Comparison of ENCODE assay signal across 15 cellular contexts in genomic region chr5:74402553-74402952, GRCh38.
DNase-seq lines count a peak whose midpoint lies in the region; ATAC-seq and TF ChIP-seq lines count a peak whose summit lies in the region.
"Had no signal": no experiment of that assay in that cellular context is flagged by ENCODE, and none has a peak within 500 bp of the region (broad histone marks: within the 10 kb centered on the region; RNA-seq: fewer than 3 reads in every experiment).

No MANE protein-coding gene starts in this region.

- 0 out of 2 replicates have a peak, but pooled peaks cover 3% of the 10 kb centered on the region for H3K36me3 Mint-ChIP-seq in WTC11
- H3K36me3 Mint-ChIP-seq: activated naive CD4-positive, alpha-beta T cell treated with anti-CD3 and anti-CD28 coated beads, Interleukin-2, amount 50 U/mL, for 24 hours had no signal

- peaks cover 31% of the 10 kb centered on the region for H3K4me1 ChIP-seq in testis
- H3K4me1 ChIP-seq: tibial artery had no signal

- peak overlapping the region; percentile 23 to 60 for H3K27ac ChIP-seq in testis
- H3K27ac ChIP-seq: tibial artery had no signal

- H3K4me3 Mint-ChIP-seq in WTC11 = no peak overlapping the region
- H3K4me3 Mint-ChIP-seq: activated naive CD4-positive, alpha-beta T cell treated with anti-CD3 and anti-CD28 coated beads, Interleukin-2, amount 50 U/mL, for 24 hours had no signal

- peaks cover 9% of the 10 kb centered on the region for H3K9me3 Mint-ChIP-seq in WTC11
- H3K9me3 Mint-ChIP-seq: activated naive CD4-positive, alpha-beta T cell treated with anti-CD3 and anti-CD28 coated beads, Interleukin-2, amount 50 U/mL, for 24 hours had no signal

- DNase-seq in NCI-H2029 (lab: John Stamatoyannopoulos, UW) = peak; percentile 49
- no peak for DNase-seq in NCI-H2029 treated with DMSO at 0.1 percent for 48 hours (lab: John Stamatoyannopoulos, UW)
- DNase-seq in SHP77 treated with DMSO at 0.1 percent for 48 hours (lab: John Stamatoyannopoulos, UW) = peak; percentile 75
- DNase-seq in myocyte (ENCODE audit: low read depth) = peak; percentile 56
- peak; percentile 83 for DNase-seq in testis
- DNase-seq in WTC11 (ENCODE audit: low spot score) = no peak
- DNase-seq in HUDEP-2 (lab: John Stamatoyannopoulos, UW; ENCODE audit: unreplicated experiment in 76 of 76) = no peak
- DNase-seq: 8988T; activated CD4-positive, alpha-beta T cell treated with anti-CD3 and anti-CD28 coated beads, Interleukin-2, amount 50 U/mL, for 1 hour; H7; left cardiac atrium; NCI-H2171; tibial artery had no signal

- no peaks in the 10 kb centered on the region for H3K27me3 ChIP-seq in testis
- H3K27me3 ChIP-seq: tibial artery had no signal

- TF ChIP-seq POLR2A in testis (IDR thresholded peaks at IDR 0.05) = no peak

- H3K36me3 ChIP-seq in testis (ENCODE audit: low read depth, missing control alignments) = no peaks in the 10 kb centered on the region
- H3K36me3 ChIP-seq: tibial artery had no signal

- 62 to 70% methylated on average over 4 of the region's 4 CpGs for WGBS in testis, 2 donors

- no peak overlapping the region for H3K4me3 ChIP-seq in testis
- H3K4me3 ChIP-seq: tibial artery had no signal

- CTCF ChIA-PET in WTC11 (lab: Charles Lee) = no interaction called here

- H3K27ac Mint-ChIP-seq in WTC11 = no peak overlapping the region
- H3K27ac Mint-ChIP-seq: activated naive CD4-positive, alpha-beta T cell treated with anti-CD3 and anti-CD28 coated beads, Interleukin-2, amount 50 U/mL, for 24 hours had no signal

- H3K4me1 Mint-ChIP-seq in WTC11 = no peaks in the 10 kb centered on the region

- H3K9me3 ChIP-seq in testis = no peaks in the 10 kb centered on the region
- H3K9me3 ChIP-seq: tibial artery had no signal

- intact Hi-C loops in testis (cut with DNase I; ENCODE audit: low total_unique reads) = no loop called here

- ATAC-seq in WTC11 = no peak
- ATAC-seq in HG03457 (IDR thresholded peaks at IDR 0.05; ENCODE audit: unreplicated experiment) = no peak

- peaks cover 8% of the 10 kb centered on the region for H3K27me3 Mint-ChIP-seq in WTC11 (ENCODE audit: low read depth)
- H3K27me3 Mint-ChIP-seq: activated naive CD4-positive, alpha-beta T cell treated with anti-CD3 and anti-CD28 coated beads, Interleukin-2, amount 50 U/mL, for 24 hours had no signal

- POLR2A ChIA-PET in WTC11 (lab: Charles Lee) = no interaction called here

- TF ChIP-seq CTCF in testis (IDR thresholded peaks at IDR 0.05) (no peak), WTC11 (IDR thresholded peaks at IDR 0.05) (no peak)

TF ChIP-seq in WTC11, 78 proteins besides CTCF, POLR2A, EP300 and RAD21:
- TF ChIP-seq, protein P1, sequence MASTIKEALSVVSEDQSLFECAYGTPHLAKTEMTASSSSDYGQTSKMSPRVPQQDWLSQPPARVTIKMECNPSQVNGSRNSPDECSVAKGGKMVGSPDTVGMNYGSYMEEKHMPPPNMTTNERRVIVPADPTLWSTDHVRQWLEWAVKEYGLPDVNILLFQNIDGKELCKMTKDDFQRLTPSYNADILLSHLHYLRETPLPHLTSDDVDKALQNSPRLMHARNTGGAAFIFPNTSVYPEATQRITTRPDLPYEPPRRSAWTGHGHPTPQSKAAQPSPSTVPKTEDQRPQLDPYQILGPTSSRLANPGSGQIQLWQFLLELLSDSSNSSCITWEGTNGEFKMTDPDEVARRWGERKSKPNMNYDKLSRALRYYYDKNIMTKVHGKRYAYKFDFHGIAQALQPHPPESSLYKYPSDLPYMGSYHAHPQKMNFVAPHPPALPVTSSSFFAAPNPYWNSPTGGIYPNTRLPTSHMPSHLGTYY (CRISPR knock-in tag; IDR thresholded peaks at IDR 0.05) = no peak

Comparison
In these comparisons a context has a peak if more than half of its experiments do, and no peak if none do; other contexts are left out.
1. DNase-seq: peak in NCI-H2029 (single experiment), SHP77 treated with DMSO at 0.1 percent for 48 hours (single experiment), myocyte (single experiment) and testis (single experiment); none in NCI-H2029 treated with DMSO at 0.1 percent for 48 hours (single experiment), WTC11 (single experiment) and HUDEP-2 (0 of 76).